1 cellular context compared by ENCODE assay signal in genomic region chr5:149080294-149080693, GRCh38.
A peak's percentile ranks its signal among the peaks of the same experiment; 100 is the strongest.
TF ChIP-seq lines count a peak whose summit lies in the region.

No MANE protein-coding gene starts in this region.

TF ChIP-seq in HEK293, 187 proteins besides CTCF, POLR2A, EP300 and RAD21 (continued from another document):
- TF ChIP-seq ZNF426 (tag by site-specific recombination; IDR thresholded peaks at IDR 0.05) (peak; percentile 80), ZNF394 (tag by site-specific recombination; IDR thresholded peaks at IDR 0.05; ENCODE audit: borderline replicate concordance) (peak; percentile 91), ZNF776 (tag by site-specific recombination; IDR thresholded peaks at IDR 0.05; ENCODE audit: borderline replicate concordance) (no peak), ZNF140 (tag by site-specific recombination; IDR thresholded peaks at IDR 0.05) (peak; percentile 71; the same call in 1 of the 2 replicates), ZNF518A (tag by site-specific recombination; conservative IDR thresholded peaks at IDR 0.05; ENCODE audit: low read depth) (peak; percentile 86), ZNF266 (tag by site-specific recombination; IDR thresholded peaks at IDR 0.05; ENCODE audit: low read depth) (peak; percentile 73), ZNF654 (tag by site-specific recombination; IDR thresholded peaks at IDR 0.05; ENCODE audit: low read depth) (peak; percentile 29; the same call in 1 of the 2 replicates), ZBTB8A (tag by site-specific recombination; IDR thresholded peaks at IDR 0.05) (peak; percentile 57), ZNF555 (tag by site-specific recombination; conservative IDR thresholded peaks at IDR 0.05) (peak; percentile 88), ZNF560 (tag by site-specific recombination; IDR thresholded peaks at IDR 0.05; ENCODE audit: borderline replicate concordance) (peak; percentile 40; the same call in 1 of the 2 replicates), ZBTB11 (tag by site-specific recombination; conservative IDR thresholded peaks at IDR 0.05; ENCODE audit: low read depth) (peak; percentile 78), ZNF433 (tag by site-specific recombination; IDR thresholded peaks at IDR 0.05; ENCODE audit: low read depth) (peak; percentile 39; the same call in 1 of the 2 replicates)
